In genomic region chr11:6568191-6568918, GRCh38 we compare ENCODE assay signal across 10 cellular contexts. TPM values are rescaled to one million over a fixed set of nuclear protein-coding genes. Genes with fewer than 3 reads are reported as not detected.
DNase-seq lines count a peak whose midpoint lies in the region; ATAC-seq and TF ChIP-seq lines count a peak whose summit lies in the region.
"Had no signal": no experiment of that assay in that cellular context is flagged by ENCODE, and none has a peak within 500 bp of the region (broad histone marks: within the 10 kb centered on the region; RNA-seq: fewer than 3 reads in every experiment).

No MANE protein-coding gene starts in this region.

- ATAC-seq in right cardiac atrium, result peak; percentile 25 to 40
- no peak for ATAC-seq in natural killer cell
- ATAC-seq in GM21737 (IDR thresholded peaks at IDR 0.05; ENCODE audit: unreplicated experiment), result no peak

- H3K4me3 ChIP-seq in SK-N-SH (ENCODE audit: low read depth in 2 of 2, low read length in 1 of 2) (no peak overlapping the region), right cardiac atrium (ENCODE audit: low read length) (no peak overlapping the region)
- H3K4me3 ChIP-seq: Peyer's patch had no signal

- no peaks in the 10 kb centered on the region for H3K9me2 ChIP-seq in SK-N-SH

- TF ChIP-seq CTCF in SK-N-SH (IDR thresholded peaks at IDR 0.05), result peak; percentile 25; the same call in 1 of the 2 replicates
- TF ChIP-seq CTCF in GM13976 (IDR thresholded peaks at IDR 0.05; ENCODE audit: borderline replicate concordance, control extremely low read depth, extremely low read depth, insufficient read depth, missing control alignments), result no peak
- TF ChIP-seq CTCF in natural killer cell (IDR thresholded peaks at IDR 0.05), result no peak

- H3K9me3 ChIP-seq in SK-N-SH, result no peaks in the 10 kb centered on the region
- H3K9me3 ChIP-seq in right cardiac atrium (ENCODE audit: control insufficient read depth, low read length), result no peaks in the 10 kb centered on the region
- H3K9me3 ChIP-seq: Peyer's patch had no signal

- CTCF ChIA-PET in SK-N-SH (lab: Yijun Ruan, JAX), result interaction anchor here (0.9 to 1.1 kb wide), 4 partner anchors 12 to 189 kb away, joined by 3 to 4 read pairs (median 3); no protein-coding TSS in a partner anchor

- H3K27me3 Mint-ChIP-seq in natural killer cell (ENCODE audit: low read depth in 2 of 2), result no peaks in the 10 kb centered on the region
- H3K27me3 Mint-ChIP-seq: CD4-positive, alpha-beta T cell had no signal

- in situ Hi-C loops in GM13976 (cut with MboI; ENCODE audit: low sequenced_read_pairs, unreplicated experiment), result no loop called here

- H3K4me1 ChIP-seq in SK-N-SH (ENCODE audit: control insufficient read depth in 1 of 2, insufficient read depth in 2 of 2, low read depth in 1 of 2, low read length in 1 of 2) (peaks cover 4 to 11% of the 10 kb centered on the region in 2 experiments; a peak in 3 of 4 replicates), right cardiac atrium (ENCODE audit: control insufficient read depth, insufficient read depth, low read length) (peaks cover 5% of the 10 kb centered on the region)
- H3K4me1 ChIP-seq: Peyer's patch had no signal

- H2AFZ ChIP-seq in SK-N-SH (ENCODE audit: low read depth), result no peak overlapping the region

- no peaks in the 10 kb centered on the region for H3K27me3 ChIP-seq in SK-N-SH (ENCODE audit: insufficient read depth)
- no peaks in the 10 kb centered on the region for H3K27me3 ChIP-seq in right cardiac atrium (ENCODE audit: control insufficient read depth, insufficient read depth)
- H3K27me3 ChIP-seq: Peyer's patch had no signal

- peaks cover 0 to 7% of the 10 kb centered on the region in 2 donors for H3K4me1 Mint-ChIP-seq in natural killer cell

- H3K9ac ChIP-seq in SK-N-SH, result no peak overlapping the region

- H3K4me2 ChIP-seq in SK-N-SH, result peak overlapping the region; percentile 8; the same call in 1 of the 2 replicates

- no peaks in the 10 kb centered on the region for H3F3A ChIP-seq in SK-N-SH (replicated peaks; ENCODE audit: insufficient read depth)

- no peak overlapping the region for H3K4me3 Mint-ChIP-seq in natural killer cell
- H3K4me3 Mint-ChIP-seq: CD4-positive, alpha-beta T cell had no signal

- H3K36me3 ChIP-seq in SK-N-SH (replicated peaks in 1 of 2; ENCODE audit: control insufficient read depth in 1 of 2, insufficient read depth in 2 of 2, low read length in 1 of 2), result no peaks in the 10 kb centered on the region
- H3K36me3 ChIP-seq: Peyer's patch had no signal

- TF ChIP-seq RAD21 in SK-N-SH (IDR thresholded peaks at IDR 0.05; ENCODE audit: low read length), result no peak

- DNase-seq in NCI-H510A (lab: John Stamatoyannopoulos, UW) (peak; percentile 3), NCI-H510A treated with DMSO at 0.1 percent for 48 hours (lab: John Stamatoyannopoulos, UW) (no peak), SK-N-SH (no peak), right cardiac atrium (peak; percentile 42 to 77 (median 76)), superior temporal gyrus (ENCODE audit: extremely low spot score) (peak; percentile 42), GM13976 (ENCODE audit: low spot score) (no peak), natural killer cell (no peak)
- DNase-seq: CD4-positive, alpha-beta T cell; Peyer's patch had no signal

- H3K79me2 ChIP-seq in SK-N-SH (ENCODE audit: insufficient read depth), result no peaks in the 10 kb centered on the region

- POLR2A ChIA-PET in SK-N-SH (lab: Yijun Ruan, JAX), result no interaction called here

- no peak overlapping the region for H3K27ac ChIP-seq in SK-N-SH (ENCODE audit: low read depth in 2 of 2, low read length in 1 of 2)
- H3K27ac ChIP-seq in right cardiac atrium (ENCODE audit: low read length), result no peak overlapping the region
- H3K27ac ChIP-seq: Peyer's patch had no signal

- no peak for TF ChIP-seq EP300 in SK-N-SH (IDR thresholded peaks at IDR 0.05; ENCODE audit: borderline replicate concordance in 1 of 2, low read depth in 1 of 2, low read length in 1 of 2)

- WGBS in SK-N-SH (ENCODE audit: low lambda C conversion rate), result 98% methylated on average over 4 of the region's 4 CpGs
- WGBS in right cardiac atrium, result 68% methylated on average over 4 of the region's 4 CpGs

- H3K36me3 Mint-ChIP-seq in natural killer cell, result no peaks in the 10 kb centered on the region

- intact Hi-C loops in right cardiac atrium (cut with DNase I) (no loop called here), natural killer cell (cut with micrococcal nuclease) (no loop called here)

- H3K27ac Mint-ChIP-seq in natural killer cell, result no peak overlapping the region
- H3K27ac Mint-ChIP-seq: CD4-positive, alpha-beta T cell had no signal

- H4K20me1 ChIP-seq in SK-N-SH (ENCODE audit: insufficient read depth), result no peaks in the 10 kb centered on the region

- H3K9me3 Mint-ChIP-seq in natural killer cell, result no peaks in the 10 kb centered on the region
- H3K9me3 Mint-ChIP-seq: CD4-positive, alpha-beta T cell had no signal

TF ChIP-seq in SK-N-SH, 30 proteins besides CTCF, POLR2A, EP300 and RAD21 (continues in another document):
- no peak for TF ChIP-seq JUND (IDR thresholded peaks at IDR 0.05)
- TF ChIP-seq GABPA (IDR thresholded peaks at IDR 0.05; ENCODE audit: low read depth), result no peak
- TF ChIP-seq FOSL2 (IDR thresholded peaks at IDR 0.05; ENCODE audit: borderline replicate concordance, low read depth), result peak; percentile 54
- TF ChIP-seq GATA2 (CRISPR knock-in tag; IDR thresholded peaks at IDR 0.05), result no peak
- TF ChIP-seq SMC3 (IDR thresholded peaks at IDR 0.05; ENCODE audit: low read depth, low read length), result no peak
- TF ChIP-seq FOXJ3 (CRISPR knock-in tag; IDR thresholded peaks at IDR 0.05), result no peak
- no peak for TF ChIP-seq RCOR1 (IDR thresholded peaks at IDR 0.05; ENCODE audit: low read length)
- TF ChIP-seq NFIC (IDR thresholded peaks at IDR 0.05; ENCODE audit: borderline replicate concordance), result peak; percentile 97
- no peak for TF ChIP-seq USF2 (IDR thresholded peaks at IDR 0.05; ENCODE audit: borderline replicate concordance, low read depth, low read length)
- peak; percentile 94 for TF ChIP-seq PBX3 (IDR thresholded peaks at IDR 0.05)
- TF ChIP-seq IRF3 (IDR thresholded peaks at IDR 0.05; ENCODE audit: low read depth, low read length), result no peak
- TF ChIP-seq TCF12 (IDR thresholded peaks at IDR 0.05), result peak; percentile 68

RNA-seq across cellular contexts. Expression of gene RRP8, which starts 35.1 kb away (rescaled TPM):
- polyA plus RNA-seq in SK-N-SH (2012; rRNA removed) (7.8 and 8.6 TPM in 2 replicates), right cardiac atrium (18.2 TPM)
- polyA plus RNA-seq in SK-N-SH (2012; cell fraction: cytosol; rRNA removed), result 8.1 and 9.8 TPM in 2 replicates
- 16.9 and 18.8 TPM in 2 replicates for polyA plus RNA-seq in SK-N-SH (2012; cell fraction: nucleus; rRNA removed)
- total RNA-seq in right cardiac atrium (10 to 100 TPM; 15.8 to 21.7 (median 18.7) TPM), natural killer cell (10 to 100 TPM; 31.3 to 35.9 (median 31.9) TPM)

RNA-seq across cellular contexts. Expression of gene ILK, which starts 35.2 kb away (rescaled TPM):
- polyA plus RNA-seq in SK-N-SH (2012; rRNA removed), result 241 and 268 TPM in 2 replicates
- 142 and 187 TPM in 2 replicates for polyA plus RNA-seq in SK-N-SH (2012; cell fraction: cytosol; rRNA removed)
- polyA plus RNA-seq in SK-N-SH (2012; cell fraction: nucleus; rRNA removed), result 370 and 429 TPM in 2 replicates
- 100 to 1,000 TPM; 176 to 196 (median 192) TPM for total RNA-seq in right cardiac atrium
- 180 TPM for polyA plus RNA-seq in right cardiac atrium
- total RNA-seq in natural killer cell, result 100 to 1,000 TPM; 109 to 145 (median 142) TPM

RNA-seq across cellular contexts. Expression of gene TAF10, which starts 43.7 kb away (rescaled TPM):
- 163 and 213 TPM in 2 replicates for polyA plus RNA-seq in SK-N-SH (2012; rRNA removed)
- polyA plus RNA-seq in SK-N-SH (2012; cell fraction: cytosol; rRNA removed), result 157 and 188 TPM in 2 replicates
- 180 and 245 TPM in 2 replicates for polyA plus RNA-seq in SK-N-SH (2012; cell fraction: nucleus; rRNA removed)
- 100 to 1,000 TPM in 2 of 4 donors, 10 to 100 TPM in 2; 96.9 to 115 (median 99.1) TPM for total RNA-seq in right cardiac atrium
- polyA plus RNA-seq in right cardiac atrium, result 100 TPM
- total RNA-seq in natural killer cell, result 100 to 1,000 TPM; 154 to 191 (median 158) TPM

RNA-seq across cellular contexts. Expression of gene TPP1, which starts 50.9 kb away (rescaled TPM):
- 94.0 and 105 TPM in 2 replicates for polyA plus RNA-seq in SK-N-SH (2012; rRNA removed)
- polyA plus RNA-seq in SK-N-SH (2012; cell fraction: cytosol; rRNA removed), result 81.8 and 90.2 TPM in 2 replicates
- 115 and 129 TPM in 2 replicates for polyA plus RNA-seq in SK-N-SH (2012; cell fraction: nucleus; rRNA removed)
- 10 to 100 TPM; 56.7 to 98.3 (median 78.2) TPM for total RNA-seq in right cardiac atrium
- 52.6 TPM for polyA plus RNA-seq in right cardiac atrium
- total RNA-seq in natural killer cell, result 100 to 1,000 TPM; 123 to 135 (median 131) TPM

Comparison
In these comparisons a context has a peak if more than half of its experiments do, and no peak if none do; other contexts are left out.
1. DNase-seq: peak in NCI-H510A (single experiment), right cardiac atrium (3 of 3) and superior temporal gyrus (single experiment); none in NCI-H510A treated with DMSO at 0.1 percent for 48 hours (single experiment), SK-N-SH (single experiment), GM13976 (single experiment) and natural killer cell (single experiment).
2. ATAC-seq: peak in right cardiac atrium (2 of 2); none in natural killer cell (0 of 3) and GM21737 (single experiment).